In the genomic region with DNA sequence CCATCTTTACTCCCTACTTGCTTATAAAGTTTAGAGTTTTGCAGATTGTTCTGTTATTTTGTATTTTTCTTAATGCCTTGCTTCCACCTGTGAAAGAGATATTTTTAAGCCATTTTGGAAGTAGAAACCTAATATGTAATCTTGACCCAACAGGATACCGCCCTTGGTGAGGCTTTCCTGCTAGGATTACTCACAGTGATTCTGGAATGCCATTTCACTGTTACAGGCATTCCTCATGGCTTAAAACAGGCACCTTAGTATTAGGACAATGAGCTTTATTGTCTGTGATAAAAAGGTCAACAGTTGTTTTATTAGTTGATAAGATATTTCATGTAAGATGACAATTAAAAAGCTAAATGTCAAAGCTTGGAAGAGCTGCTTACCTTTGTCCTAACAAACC, we compare ENCODE assay signal across 14 cellular contexts. TPM values are rescaled to one million over a fixed set of nuclear protein-coding genes. Genes with fewer than 3 reads are reported as not detected.
DNase-seq lines count a peak whose midpoint lies in the region; ATAC-seq, FAIRE-seq and TF ChIP-seq lines count a peak whose summit lies in the region.
"Had no signal": no experiment of that assay in that cellular context is flagged by ENCODE, and none has a peak within 500 bp of the region (broad histone marks: within the 10 kb centered on the region; RNA-seq: fewer than 3 reads in every experiment).

No MANE protein-coding gene starts in this region.

- H3K79me2 ChIP-seq in keratinocyte (ENCODE audit: control insufficient read depth, insufficient read depth, low read length) = peaks cover 31% of the 10 kb centered on the region
- no peaks in the 10 kb centered on the region for H3K79me2 ChIP-seq in HepG2 (ENCODE audit: insufficient read depth, low read length)

- H3K9me1 ChIP-seq in keratinocyte (ENCODE audit: control insufficient read depth, extremely low read depth, insufficient read depth, low read length) = no peaks in the 10 kb centered on the region

- dilution Hi-C loops in keratinocyte (cut with MboI; ENCODE audit: extremely low pct_ligation_motif_present, low sequenced_read_pairs) = no loop called here

- ATAC-seq in HG02973 (IDR thresholded peaks at IDR 0.05; ENCODE audit: unreplicated experiment) = no peak
- ATAC-seq in HepG2 = no peak
- no peak for ATAC-seq in activated CD8-positive, alpha-beta memory T cell treated with anti-CD3 and anti-CD28 coated beads, Interleukin-2, amount 10 ng/mL, durations not matched to agents 7 days and 5 days

- no peak overlapping the region for H2AFZ ChIP-seq in keratinocyte (ENCODE audit: control insufficient read depth, low read length)
- no peak overlapping the region for H2AFZ ChIP-seq in HepG2 (ENCODE audit: low read length)

- H3K36me3 ChIP-seq in brain microvascular endothelial cell (replicated peaks) = peaks cover 46% of the 10 kb centered on the region
- H3K36me3 ChIP-seq in keratinocyte (ENCODE audit: control insufficient read depth in 2 of 2, extremely low read depth in 1 of 2, insufficient read depth in 2 of 2, low read length in 2 of 2) = peaks cover 39 to 48% of the 10 kb centered on the region in 2 experiments
- H3K36me3 ChIP-seq in HepG2 (replicated peaks in 1 of 2; ENCODE audit: control insufficient read depth in 1 of 2, insufficient read depth in 2 of 2, low read length in 2 of 2) = peaks cover 11 to 30% of the 10 kb centered on the region in 2 experiments
- H3K36me3 ChIP-seq: neutrophil had no signal

- TF ChIP-seq CTCF in AG10803 (conservative IDR thresholded peaks at IDR 0.05; ENCODE audit: low read length) (no peak), brain microvascular endothelial cell (IDR thresholded peaks at IDR 0.05; ENCODE audit: low read depth, low read length, missing control alignments) (no peak), keratinocyte (optimal IDR thresholded peaks at IDR 0.05 in 1 of 3, IDR thresholded peaks at IDR 0.05 in 1 of 3, conservative IDR thresholded peaks at IDR 0.05 in 1 of 3; ENCODE audit: extremely low read depth in 1 of 3, insufficient read depth in 2 of 3, low read length in 3 of 3) (no peak), HepG2 (CRISPR knock-in tag; IDR thresholded peaks at IDR 0.05) (no peak)

- H3K27me3 ChIP-seq in brain microvascular endothelial cell (replicated peaks) (no peaks in the 10 kb centered on the region), keratinocyte (ENCODE audit: control insufficient read depth, extremely low read depth, insufficient read depth, low read length) (no peaks in the 10 kb centered on the region), HepG2 (ENCODE audit: control insufficient read depth in 1 of 2, insufficient read depth in 2 of 2, low read length in 2 of 2) (no peaks in the 10 kb centered on the region)

- BruUV-seq in HepG2 (replicated peaks; lab: Mats Ljungman, UMichigan) = no TSS peak

- H4K20me1 ChIP-seq in keratinocyte (ENCODE audit: control insufficient read depth, extremely low read depth, insufficient read depth, low read length) (no peaks in the 10 kb centered on the region), HepG2 (ENCODE audit: insufficient read depth, low read length) (no peaks in the 10 kb centered on the region)

- intact Hi-C loops in HepG2 (cut with micrococcal nuclease; ENCODE audit: unreplicated experiment) = no loop called here

- H3K4me3 ChIP-seq in AG10803 (ENCODE audit: low read length) (no peak overlapping the region), brain microvascular endothelial cell (ENCODE audit: low read depth, low read length) (no peak overlapping the region), keratinocyte (ENCODE audit: control insufficient read depth in 2 of 3, extremely low read depth in 1 of 3, insufficient read depth in 2 of 3, low read depth in 1 of 3, low read length in 3 of 3) (no peak overlapping the region), HepG2 (replicated peaks in 1 of 3; ENCODE audit: insufficient read depth in 1 of 3, low read depth in 2 of 3, low read length in 3 of 3) (no peak overlapping the region)

- H3K27ac ChIP-seq in brain microvascular endothelial cell (no peak overlapping the region), keratinocyte (ENCODE audit: control insufficient read depth, insufficient read depth, low read length) (peak overlapping the region; percentile 46), HepG2 (ENCODE audit: extremely low read length, insufficient read depth, low read length) (no peak overlapping the region)
- H3K27ac ChIP-seq: neutrophil had no signal

- H3K27me3 Mint-ChIP-seq in activated CD8-positive, alpha-beta memory T cell treated with anti-CD3 and anti-CD28 coated beads, Interleukin-2, amount 10 ng/mL, durations not matched to agents 7 days and 5 days = no peaks in the 10 kb centered on the region
- H3K27me3 Mint-ChIP-seq: brain had no signal

- no peak overlapping the region for H3K4me3 Mint-ChIP-seq in activated CD8-positive, alpha-beta memory T cell treated with anti-CD3 and anti-CD28 coated beads, Interleukin-2, amount 10 ng/mL, durations not matched to agents 7 days and 5 days
- H3K4me3 Mint-ChIP-seq: brain had no signal

- no peak overlapping the region for H3K27ac Mint-ChIP-seq in activated CD8-positive, alpha-beta memory T cell treated with anti-CD3 and anti-CD28 coated beads, Interleukin-2, amount 10 ng/mL, durations not matched to agents 7 days and 5 days
- H3K27ac Mint-ChIP-seq: brain had no signal

- H3K36me3 Mint-ChIP-seq in activated CD8-positive, alpha-beta memory T cell treated with anti-CD3 and anti-CD28 coated beads, Interleukin-2, amount 10 ng/mL, durations not matched to agents 7 days and 5 days = peaks cover 2% of the 10 kb centered on the region

- TF ChIP-seq EP300 in HepG2 (IDR thresholded peaks at IDR 0.05; ENCODE audit: low read depth in 2 of 2, low read length in 2 of 2) (no peak), HepG2 (CRISPR knock-in tag; IDR thresholded peaks at IDR 0.05; ENCODE audit: borderline replicate concordance) (no peak)

- H3K4me2 ChIP-seq in keratinocyte (ENCODE audit: control insufficient read depth, extremely low read depth, insufficient read depth, low read depth, low read length) (no peak overlapping the region), HepG2 (ENCODE audit: low read depth, low read length) (no peak overlapping the region)

- peaks cover 22% of the 10 kb centered on the region for H3K4me1 ChIP-seq in keratinocyte (ENCODE audit: control insufficient read depth, extremely low read depth, insufficient read depth, low read length)
- H3K4me1 ChIP-seq in HepG2 (ENCODE audit: insufficient read depth, low read length) = no peaks in the 10 kb centered on the region

- FAIRE-seq in keratinocyte (lab: Jason Lieb, UNC) (peak; percentile 64), HepG2 (lab: Jason Lieb, UNC) (no peak)
- FAIRE-seq: kidney had no signal

- no peaks in the 10 kb centered on the region for H3K4me1 Mint-ChIP-seq in activated CD8-positive, alpha-beta memory T cell treated with anti-CD3 and anti-CD28 coated beads, Interleukin-2, amount 10 ng/mL, durations not matched to agents 7 days and 5 days

- TF ChIP-seq RAD21 in HepG2 (CRISPR knock-in tag; IDR thresholded peaks at IDR 0.05) = no peak

- in situ Hi-C loops in brain microvascular endothelial cell (cut with HindIII; ENCODE audit: low pct_ligation_motif_present, low sequenced_read_pairs) = no loop called here
- in situ Hi-C loops in HepG2 (cut with HindIII; ENCODE audit: extremely low pct_ligation_motif_present, low pct_unique_long_range_greater_than_20kb) = no loop called here

- no peak overlapping the region for H3K9ac ChIP-seq in keratinocyte (ENCODE audit: control insufficient read depth, extremely low read depth, insufficient read depth, low read length)
- H3K9ac ChIP-seq in HepG2 (ENCODE audit: insufficient read depth, low read depth, low read length) = no peak overlapping the region

- H3K9me3 Mint-ChIP-seq in activated CD8-positive, alpha-beta memory T cell treated with anti-CD3 and anti-CD28 coated beads, Interleukin-2, amount 10 ng/mL, durations not matched to agents 7 days and 5 days (ENCODE audit: low read depth) = no peaks in the 10 kb centered on the region
- H3K9me3 Mint-ChIP-seq: brain had no signal

- WGBS in HepG2 (ENCODE audit: low lambda C conversion rate) = 100% methylated on average over 1 of the region's 1 CpG

- TF ChIP-seq POLR2A in HepG2 (IDR thresholded peaks at IDR 0.05; ENCODE audit: insufficient read depth in 1 of 2, low read depth in 2 of 2, low read length in 2 of 2) = no peak

- POLR2A ChIA-PET in HepG2 (lab: Yijun Ruan, JAX) = no interaction called here

- no peaks in the 10 kb centered on the region for H3K9me3 ChIP-seq in keratinocyte (ENCODE audit: control insufficient read depth, low read depth, low read length)
- no peaks in the 10 kb centered on the region for H3K9me3 ChIP-seq in HepG2 (ENCODE audit: low read length)
- H3K9me3 ChIP-seq: neutrophil had no signal

- DNase-seq in AG10803 (ENCODE audit: low read depth) (peak; percentile 46), LHCN-M2 (ENCODE audit: low read depth) (peak; percentile 67), brain microvascular endothelial cell (peak; percentile 40), keratinocyte (ENCODE audit: low read depth, low spot score) (no peak), mesenteric fat pad (ENCODE audit: low spot score) (no peak), HepG2 (ENCODE audit: low spot score) (no peak)
- DNase-seq in activated CD8-positive, alpha-beta memory T cell treated with anti-CD3 and anti-CD28 coated beads, Interleukin-2, amount 10 ng/mL, durations not matched to agents 7 days and 5 days = no peak
- DNase-seq: activated CD4-positive, alpha-beta T cell treated with anti-CD3 and anti-CD28 coated beads for 48 hours; kidney; NCI-H1092 treated with DMSO at 0.1 percent for 48 hours; NCI-H510A treated with DMSO at 0.1 percent for 48 hours had no signal

- CTCF ChIA-PET in HepG2 (lab: Yijun Ruan, JAX; ENCODE audit: low intra/inter-chr PET ratio, low total read pairs) = no interaction called here
- CTCF ChIA-PET in activated CD8-positive, alpha-beta memory T cell treated with anti-CD3 and anti-CD28 coated beads, Interleukin-2, amount 10 ng/mL, durations not matched to agents 7 days and 5 days (lab: Charles Lee) = no interaction called here

RNA-seq across cellular contexts. Expression of a gene that starts 58.2 kb away (rescaled TPM):
- total RNA-seq in LHCN-M2 (2014; rRNA removed) (21.7 and 23.7 TPM in 2 replicates), mesenteric fat pad (142 TPM), HepG2 (2016; rRNA removed; fragmentation: Illumina TruSeq; extraction: Trizol) (21.5 and 23.6 TPM in 2 replicates)
- polyA plus RNA-seq in LHCN-M2 (2012) = 10.2 TPM
- polyA plus RNA-seq in keratinocyte (74.2 to 150 TPM (median 108 TPM) in 3 replicates), HepG2 (2011; rRNA removed) (8.4 and 8.7 TPM in 2 replicates)
- 155 TPM for polyA plus RNA-seq in keratinocyte (2011; ENCODE audit: low read depth)
- polyA plus RNA-seq in keratinocyte (2011; cell fraction: cytosol; rRNA removed) = 50.9 and 92.7 TPM in 2 replicates
- 274 and 308 TPM in 2 replicates for polyA plus RNA-seq in keratinocyte (2011; cell fraction: nucleus; rRNA removed)
- polyA plus RNA-seq in keratinocyte (2012; ENCODE audit: low replicate concordance) = 82.5 and 87.2 TPM in 2 replicates
- 123 to 447 TPM (median 330 TPM) in 3 replicates for polyA minus RNA-seq in keratinocyte
- polyA minus RNA-seq in keratinocyte (2011; cell fraction: cytosol; rRNA and poly(A)+ RNA removed) = 83.3 TPM
- polyA minus RNA-seq in keratinocyte (2011; cell fraction: nucleus; rRNA and poly(A)+ RNA removed) = 519 and 1,062 TPM in 2 replicates
- 6.9 and 8.0 TPM in 2 replicates for total RNA-seq in HepG2 (2016; cell fraction: cytosol; rRNA removed; fragmentation: Illumina TruSeq; extraction: Trizol; ENCODE audit: low read depth)
- total RNA-seq in HepG2 (2016; cell fraction: insoluble cytoplasmic fraction; rRNA removed; fragmentation: Illumina TruSeq; extraction: Trizol) = 21.0 and 22.1 TPM in 2 replicates
- 7.5 and 8.6 TPM in 2 replicates for total RNA-seq in HepG2 (2016; cell fraction: membrane; rRNA removed; fragmentation: Illumina TruSeq; extraction: Trizol)
- total RNA-seq in HepG2 (2016; cell fraction: nucleus; rRNA removed; fragmentation: Illumina TruSeq; extraction: Trizol) = 47.1 and 49.2 TPM in 2 replicates
- 4.0 and 4.6 TPM in 2 replicates for polyA plus RNA-seq in HepG2 (2011; cell fraction: cytosol; rRNA removed)
- polyA plus RNA-seq in HepG2 (2011; cell fraction: nucleus; rRNA removed) = 16.3 and 16.8 TPM in 2 replicates
- 8.4 and 12.0 TPM in 2 replicates for polyA plus RNA-seq in HepG2 (2012)
- polyA plus RNA-seq in HepG2 (2016; cell fraction: cytosol; fragmentation: Illumina TruSeq; extraction: Trizol; ENCODE audit: low read depth) = 0.75 and 0.92 TPM in 2 replicates
- 17.4 and 18.0 TPM in 2 replicates for polyA plus RNA-seq in HepG2 (2016; cell fraction: insoluble cytoplasmic fraction; fragmentation: Illumina TruSeq; extraction: Trizol; ENCODE audit: low read depth)
- 2.9 and 3.1 TPM in 2 replicates for polyA plus RNA-seq in HepG2 (2016; cell fraction: membrane; fragmentation: Illumina TruSeq; extraction: Trizol; ENCODE audit: low read depth)
- polyA plus RNA-seq in HepG2 (2016; cell fraction: nucleus; fragmentation: Illumina TruSeq; extraction: Trizol; ENCODE audit: insufficient read depth, low read depth) = 34.5 and 36.8 TPM in 2 replicates
- polyA minus RNA-seq in HepG2 (2011; rRNA and poly(A)+ RNA removed; ENCODE audit: low replicate concordance) = 27.7 and 69.1 TPM in 2 replicates
- 12.6 and 13.0 TPM in 2 replicates for polyA minus RNA-seq in HepG2 (2011; cell fraction: cytosol; rRNA and poly(A)+ RNA removed)
- 99.5 and 104 TPM in 2 replicates for polyA minus RNA-seq in HepG2 (2011; cell fraction: nucleus; rRNA and poly(A)+ RNA removed)
- 1 to 10 TPM; 4.4 to 4.8 TPM for total RNA-seq in activated CD8-positive, alpha-beta memory T cell treated with anti-CD3 and anti-CD28 coated beads, Interleukin-2, amount 10 ng/mL, durations not matched to agents 7 days and 5 days

Comparison
In these comparisons a context has a peak if more than half of its experiments do, and no peak if none do; other contexts are left out.
1. DNase-seq: peak in AG10803 (single experiment), LHCN-M2 (single experiment) and brain microvascular endothelial cell (single experiment); none in keratinocyte (single experiment), mesenteric fat pad (single experiment), HepG2 (single experiment) and activated CD8-positive, alpha-beta memory T cell treated with anti-CD3 and anti-CD28 coated beads, Interleukin-2, amount 10 ng/mL, durations not matched to agents 7 days and 5 days (single experiment).